ENCODE assay signal across 9 cellular contexts in genomic region chr1:229253170-229253974, GRCh38. TPM values are rescaled to one million over a fixed set of nuclear protein-coding genes. Genes with fewer than 3 reads are reported as not detected.
DNase-seq lines count a peak whose midpoint lies in the region; ATAC-seq and TF ChIP-seq lines count a peak whose summit lies in the region.
"Had no signal": no experiment of that assay in that cellular context is flagged by ENCODE, and none has a peak within 500 bp of the region (broad histone marks: within the 10 kb centered on the region; RNA-seq: fewer than 3 reads in every experiment).

No MANE protein-coding gene starts in this region.

- H3K4me1 ChIP-seq in CD8-positive, alpha-beta memory T cell (ENCODE audit: insufficient read depth, low read length), result peaks cover 53% of the 10 kb centered on the region
- H3K4me1 ChIP-seq in breast epithelium (peaks cover 0 to 4% of the 10 kb centered on the region in 2 donors), parathyroid adenoma (no peaks in the 10 kb centered on the region)

- H3K27me3 Mint-ChIP-seq in CD8-positive, alpha-beta memory T cell, result no peaks in the 10 kb centered on the region

- H3K9me3 ChIP-seq in CD8-positive, alpha-beta memory T cell (ENCODE audit: low read length), result no peaks in the 10 kb centered on the region
- H3K9me3 ChIP-seq in breast epithelium (no peaks in the 10 kb centered on the region), parathyroid adenoma (ENCODE audit: control insufficient read depth, low read length) (no peaks in the 10 kb centered on the region)
- H3K9me3 ChIP-seq: upper lobe of left lung had no signal

- peak overlapping the region; percentile 7 for H3K27ac ChIP-seq in CD8-positive, alpha-beta memory T cell (ENCODE audit: low read depth, low read length)
- peak overlapping the region; percentile 65 to 77 for H3K27ac ChIP-seq in breast epithelium
- no peak overlapping the region for H3K27ac ChIP-seq in parathyroid adenoma

- peaks cover 0 to 3% (median 0%) of the 10 kb centered on the region in 3 donors for H3K36me3 Mint-ChIP-seq in CD8-positive, alpha-beta memory T cell

- POLR2A ChIA-PET in CD8-positive, alpha-beta memory T cell (lab: Charles Lee), result no interaction called here

- intact Hi-C loops in breast epithelium (cut with DNase I; ENCODE audit: low total_unique reads), result loop anchor here (10.0 kb wide), 1 partner anchor 231 kb away; no protein-coding TSS in a partner anchor

- H2AFZ ChIP-seq in parathyroid adenoma, result no peak overlapping the region

- H3K4me3 ChIP-seq in CD8-positive, alpha-beta memory T cell (ENCODE audit: low read length), result peak overlapping the region; percentile 60
- no peak overlapping the region for H3K4me3 ChIP-seq in breast epithelium
- no peak overlapping the region for H3K4me3 ChIP-seq in parathyroid adenoma (ENCODE audit: low read depth, low read length)
- H3K4me3 ChIP-seq: upper lobe of left lung had no signal

- H3K79me2 ChIP-seq in parathyroid adenoma, result no peaks in the 10 kb centered on the region

- TF ChIP-seq POLR2A in breast epithelium (IDR thresholded peaks at IDR 0.05), result no peak

- H3K9me3 Mint-ChIP-seq in CD8-positive, alpha-beta memory T cell, result no peaks in the 10 kb centered on the region

- CTCF ChIA-PET in CD8-positive, alpha-beta memory T cell (lab: Charles Lee), result interaction anchor here (1.5 to 3.8 kb wide), 7 partner anchors 24 to 589 kb away, joined by 5 to 28 read pairs (median 12); no protein-coding TSS in a partner anchor

- peaks cover 46 to 69% (median 61%) of the 10 kb centered on the region in 3 donors for H3K4me1 Mint-ChIP-seq in CD8-positive, alpha-beta memory T cell

- H3K4me2 ChIP-seq in parathyroid adenoma (ENCODE audit: low read length), result peak overlapping the region; percentile 30

- TF ChIP-seq CTCF in breast epithelium (IDR thresholded peaks at IDR 0.05), result no peak
- no peak for TF ChIP-seq CTCF in parathyroid adenoma (IDR thresholded peaks at IDR 0.05)

- H3K4me3 Mint-ChIP-seq in CD8-positive, alpha-beta memory T cell, result peak overlapping the region; percentile 34 to 82 (median 78)

- H3K27me3 ChIP-seq in CD8-positive, alpha-beta memory T cell (ENCODE audit: insufficient read depth, low read length, poor library complexity, severe bottlenecking), result no peaks in the 10 kb centered on the region
- H3K27me3 ChIP-seq in breast epithelium (no peaks in the 10 kb centered on the region), parathyroid adenoma (ENCODE audit: control insufficient read depth, insufficient read depth, low read length) (no peaks in the 10 kb centered on the region)
- H3K27me3 ChIP-seq: upper lobe of left lung had no signal

- DNase-seq in CD8-positive, alpha-beta memory T cell, result peak in 2 of 5 donors; percentile 62 to 65
- DNase-seq in NCI-H69 (lab: John Stamatoyannopoulos, UW) (peak; percentile 99), breast epithelium (ENCODE audit: low spot score in 2 of 2) (peak in 1 of 2 donors; percentile 45), KG1 (lab: John Stamatoyannopoulos, UW) (no peak)
- DNase-seq: upper lobe of left lung had no signal

- H3K9ac ChIP-seq in parathyroid adenoma, result no peak overlapping the region

- H3K27ac Mint-ChIP-seq in CD8-positive, alpha-beta memory T cell, result peak overlapping the region; percentile 26 to 97 (median 92)

- no peaks in the 10 kb centered on the region for H3K36me3 ChIP-seq in CD8-positive, alpha-beta memory T cell (ENCODE audit: insufficient read depth, low read length)
- H3K36me3 ChIP-seq in breast epithelium (no peaks in the 10 kb centered on the region), parathyroid adenoma (ENCODE audit: control insufficient read depth, insufficient read depth, low read length) (no peaks in the 10 kb centered on the region)
- H3K36me3 ChIP-seq: upper lobe of left lung had no signal

- ATAC-seq in GM21717 (IDR thresholded peaks at IDR 0.05; ENCODE audit: unreplicated experiment) (peak; percentile 47), HG03342 (IDR thresholded peaks at IDR 0.05; ENCODE audit: unreplicated experiment) (no peak), HG03108 (IDR thresholded peaks at IDR 0.05; ENCODE audit: unreplicated experiment) (no peak)

RNA-seq across cellular contexts. Expression of gene RAB4A, which starts 17.5 kb away (rescaled TPM):
- total RNA-seq in CD8-positive, alpha-beta memory T cell, result 10 to 100 TPM; 32.2 to 34.9 TPM
- polyA plus RNA-seq in CD8-positive, alpha-beta memory T cell, result 24.4 TPM
- 10 to 100 TPM; 27.5 to 47.8 (median 42.1) TPM for total RNA-seq in breast epithelium
